In the genomic region with DNA sequence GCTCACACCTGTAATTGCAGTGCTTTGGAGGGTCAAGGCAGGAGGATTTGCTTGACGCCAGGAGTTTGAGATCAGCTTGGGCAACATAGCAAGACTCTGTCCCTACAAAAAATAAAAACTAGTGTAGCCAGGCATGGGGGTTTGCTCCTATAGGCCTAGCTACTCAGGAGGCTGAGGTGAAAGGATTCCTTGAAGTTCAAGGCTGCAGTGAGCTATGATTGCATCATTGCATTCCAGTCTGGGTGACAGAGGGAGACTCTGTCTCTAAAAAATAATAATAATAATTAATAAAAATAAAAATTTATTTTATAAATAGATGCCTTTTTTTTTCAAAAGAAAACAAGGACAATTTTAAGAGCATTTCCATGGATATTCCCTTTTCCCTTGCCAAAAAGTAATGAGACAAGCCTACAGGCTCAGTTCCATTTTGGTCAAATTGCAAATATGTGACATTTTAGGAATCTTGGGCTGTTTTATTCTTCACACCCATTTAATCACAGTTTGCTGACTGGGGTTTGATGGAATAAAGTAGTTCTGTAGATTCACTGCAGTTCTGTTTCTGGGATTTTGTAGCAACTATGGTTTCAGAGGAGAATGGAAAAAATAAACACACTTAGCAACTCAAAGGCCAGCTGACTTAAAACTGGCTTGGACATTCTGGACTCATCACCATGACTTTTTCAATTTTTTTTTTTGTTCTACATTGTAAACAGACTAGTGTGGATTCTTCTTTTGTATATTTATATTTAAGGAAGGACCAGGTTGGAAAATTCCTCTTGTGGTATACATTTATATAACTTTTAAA, we compare ENCODE assay signal across 29 cellular contexts. TPM values are rescaled to one million over a fixed set of nuclear protein-coding genes. Genes with fewer than 3 reads are reported as not detected.
DNase-seq lines count a peak whose midpoint lies in the region; ATAC-seq and TF ChIP-seq lines count a peak whose summit lies in the region.
"Had no signal": no experiment of that assay in that cellular context is flagged by ENCODE, and none has a peak within 500 bp of the region (broad histone marks: within the 10 kb centered on the region; RNA-seq: fewer than 3 reads in every experiment).

No MANE protein-coding gene starts in this region.

- no CpG with 5 or more reads among the region's 1 CpG for WGBS in mesendoderm (ENCODE audit: extremely low coverage, insufficient coverage, low lambda C conversion rate)

- no peak overlapping the region for H3K4me2 ChIP-seq in mesendoderm (ENCODE audit: low read length)
- H3K4me2 ChIP-seq in PC-9: no peak overlapping the region

- no peak overlapping the region for H3K4me3 ChIP-seq in AG10803 (ENCODE audit: low read length)
- no peak overlapping the region for H3K4me3 ChIP-seq in SJSA1
- H3K4me3 ChIP-seq in fibroblast of the aortic adventitia (ENCODE audit: low read depth, low read length): no peak overlapping the region
- H3K4me3 ChIP-seq in mesendoderm (ENCODE audit: low read length): no peak overlapping the region
- no peak overlapping the region for H3K4me3 ChIP-seq in naive thymus-derived CD4-positive, alpha-beta T cell (ENCODE audit: low read length)
- no peak overlapping the region for H3K4me3 ChIP-seq in PC-9
- H3K4me3 ChIP-seq: SJCRH30 had no signal

- H2BK5ac ChIP-seq in mesendoderm (ENCODE audit: low read length): no peak overlapping the region

- no peaks in the 10 kb centered on the region for H3K27me3 ChIP-seq in SJSA1 (replicated peaks)
- H3K27me3 ChIP-seq in mesendoderm (ENCODE audit: insufficient read depth, low read length, poor library complexity): no peaks in the 10 kb centered on the region
- no peaks in the 10 kb centered on the region for H3K27me3 ChIP-seq in naive thymus-derived CD4-positive, alpha-beta T cell (ENCODE audit: control insufficient read depth in 2 of 2, insufficient read depth in 2 of 2, low read length in 2 of 2)
- H3K27me3 ChIP-seq in PC-9 (ENCODE audit: insufficient read depth, low read depth): no peaks in the 10 kb centered on the region
- H3K27me3 ChIP-seq: SJCRH30 had no signal

- no peaks in the 10 kb centered on the region for H3K9me3 ChIP-seq in SJSA1 (replicated peaks)
- no peaks in the 10 kb centered on the region for H3K9me3 ChIP-seq in naive thymus-derived CD4-positive, alpha-beta T cell (ENCODE audit: control insufficient read depth in 2 of 3, low read length in 3 of 3)
- H3K9me3 ChIP-seq in PC-9 (ENCODE audit: insufficient read depth, low read depth): no peaks in the 10 kb centered on the region
- H3K9me3 ChIP-seq: SJCRH30 had no signal

- H3K9me3 Mint-ChIP-seq in naive thymus-derived CD4-positive, alpha-beta T cell: peaks cover 0 to 7% (median 0%) of the 10 kb centered on the region in 11 donors
- H3K9me3 Mint-ChIP-seq: CD8-positive, alpha-beta T cell had no signal

- CTCF ChIA-PET in naive thymus-derived CD4-positive, alpha-beta T cell (lab: Charles Lee): interaction anchor here (0.7 kb wide), 2 partner anchors 89 to 171 kb away, joined by 3 to 4 read pairs; no protein-coding TSS in a partner anchor
- CTCF ChIA-PET in PC-9 (lab: Charles Lee): no interaction called here

- no peaks in the 10 kb centered on the region for H3K79me1 ChIP-seq in mesendoderm (ENCODE audit: low read length)

- BruUV-seq in PC-9 (replicated peaks; lab: Mats Ljungman, UMichigan): no TSS peak

- H2AFZ ChIP-seq in PC-9: no peak overlapping the region

- no peak overlapping the region for H3K56ac ChIP-seq in mesendoderm (ENCODE audit: low read length)

- no peak overlapping the region for H4K5ac ChIP-seq in mesendoderm (ENCODE audit: low read length)

- no peaks in the 10 kb centered on the region for H3K9me2 ChIP-seq in PC-9 (ENCODE audit: insufficient read depth)

- peaks cover 2 to 19% (median 15%) of the 10 kb centered on the region in 7 donors for H3K4me1 Mint-ChIP-seq in naive thymus-derived CD4-positive, alpha-beta T cell

- peaks cover 0 to 2% (median 0%) of the 10 kb centered on the region in 5 donors for H3K27me3 Mint-ChIP-seq in naive thymus-derived CD4-positive, alpha-beta T cell

- no peak overlapping the region for H3K9ac ChIP-seq in mesendoderm (ENCODE audit: low read length)

- H3K27ac ChIP-seq in SJSA1 (0 out of 2 replicates have a peak overlapping the region, but pooled peaks have one; percentile 17), mesendoderm (ENCODE audit: low read depth, low read length) (no peak overlapping the region), PC-9 (no peak overlapping the region)
- H3K27ac ChIP-seq in naive thymus-derived CD4-positive, alpha-beta T cell (ENCODE audit: low read depth, low read length): no peak overlapping the region
- H3K27ac ChIP-seq: C4-2B, SJCRH30 had no signal

- 0 out of 2 replicates have a peak, but pooled peaks cover 2% of the 10 kb centered on the region for H3K4me1 ChIP-seq in SJSA1 (replicated peaks)
- H3K4me1 ChIP-seq in mesendoderm (ENCODE audit: control insufficient read depth, low read depth, low read length): no peaks in the 10 kb centered on the region
- no peaks in the 10 kb centered on the region for H3K4me1 ChIP-seq in naive thymus-derived CD4-positive, alpha-beta T cell (ENCODE audit: control insufficient read depth in 2 of 2, insufficient read depth in 2 of 2, low read length in 2 of 2)
- H3K4me1 ChIP-seq in PC-9 (replicated peaks; ENCODE audit: insufficient read depth): no peaks in the 10 kb centered on the region
- H3K4me1 ChIP-seq: SJCRH30 had no signal

- no peaks in the 10 kb centered on the region for H3F3A ChIP-seq in PC-9 (ENCODE audit: insufficient read depth, low read depth)

- H3K18ac ChIP-seq in mesendoderm (ENCODE audit: low read length): no peak overlapping the region

- no peak overlapping the region for H3K23ac ChIP-seq in mesendoderm (ENCODE audit: low read length)

- ATAC-seq in HG02678 (IDR thresholded peaks at IDR 0.05; ENCODE audit: unreplicated experiment): no peak
- ATAC-seq in naive thymus-derived CD4-positive, alpha-beta T cell: no peak
- no peak for ATAC-seq in HG02642 (IDR thresholded peaks at IDR 0.05; ENCODE audit: poor library complexity, unreplicated experiment)
- ATAC-seq: CD8-positive, alpha-beta T cell; HepG2; PC-3; Right ventricle myocardium inferior had no signal

- no peaks in the 10 kb centered on the region for H4K20me1 ChIP-seq in PC-9 (ENCODE audit: insufficient read depth)

- intact Hi-C loops in naive thymus-derived CD4-positive, alpha-beta T cell (cut with micrococcal nuclease): no loop called here
- intact Hi-C loops in PC-9 (cut with micrococcal nuclease; ENCODE audit: unreplicated experiment): no loop called here

- H3K79me2 ChIP-seq in mesendoderm (ENCODE audit: control insufficient read depth, insufficient read depth, low read length) (no peaks in the 10 kb centered on the region), PC-9 (ENCODE audit: low read depth) (no peaks in the 10 kb centered on the region)

- TF ChIP-seq CTCF in AG10803 (conservative IDR thresholded peaks at IDR 0.05; ENCODE audit: low read length) (no peak), fibroblast of the aortic adventitia (IDR thresholded peaks at IDR 0.05; ENCODE audit: insufficient read depth, low read length) (no peak), PC-9 (conservative IDR thresholded peaks at IDR 0.05) (no peak)

- H3K4ac ChIP-seq in mesendoderm (ENCODE audit: low read depth, low read length): no peak overlapping the region

- POLR2A ChIA-PET in naive thymus-derived CD4-positive, alpha-beta T cell (lab: Charles Lee): interaction anchor here (0.7 kb wide), 1 partner anchor 22 kb away, joined by 3 read pairs; no protein-coding TSS in a partner anchor
- POLR2A ChIA-PET in PC-9 (lab: Charles Lee; ENCODE audit: unreplicated experiment): no interaction called here

- H3K4me3 Mint-ChIP-seq in naive thymus-derived CD4-positive, alpha-beta T cell: no peak overlapping the region
- H3K4me3 Mint-ChIP-seq: CD8-positive, alpha-beta T cell had no signal

- H3K27ac Mint-ChIP-seq in naive thymus-derived CD4-positive, alpha-beta T cell: no peak overlapping the region
- H3K27ac Mint-ChIP-seq: CD8-positive, alpha-beta T cell had no signal

- no peak overlapping the region for H2BK120ac ChIP-seq in mesendoderm (ENCODE audit: low read depth, low read length)

- no peak overlapping the region for H2AK5ac ChIP-seq in mesendoderm (ENCODE audit: low read length)

- H4K8ac ChIP-seq in mesendoderm (ENCODE audit: low read depth, low read length): no peak overlapping the region

- H3K36me3 ChIP-seq in SJSA1: no peaks in the 10 kb centered on the region
- no peaks in the 10 kb centered on the region for H3K36me3 ChIP-seq in mesendoderm (ENCODE audit: control insufficient read depth, insufficient read depth, low read length)
- H3K36me3 ChIP-seq in naive thymus-derived CD4-positive, alpha-beta T cell (ENCODE audit: control insufficient read depth in 2 of 3, insufficient read depth in 3 of 3, low read length in 3 of 3): no peaks in the 10 kb centered on the region
- H3K36me3 ChIP-seq in PC-9 (ENCODE audit: low read depth): no peaks in the 10 kb centered on the region
- H3K36me3 ChIP-seq: SJCRH30 had no signal

- DNase-seq in AG10803 (ENCODE audit: low read depth): peak; percentile 25
- DNase-seq in SJSA1 (ENCODE audit: low read depth in 1 of 2, low spot score in 2 of 2): peak in 1 of 2 experiments; percentile 32
- DNase-seq in fibroblast of the aortic adventitia (ENCODE audit: low read depth): peak; percentile 59
- DNase-seq in mesendoderm: peak; percentile 9
- no peak for DNase-seq in naive thymus-derived CD4-positive, alpha-beta T cell
- DNase-seq in PC-9: no peak
- DNase-seq: 8988T; CD8-positive, alpha-beta T cell; DMS 273 treated with DMSO at 0.1 percent for 48 hours; DMS79; EL; GDM1; KBM-7; MV-4-11; NCI-H1105; NCI-H1436 treated with DMSO at 0.1 percent for 48 hours; NCI-H1930; NCI-H2107; NCI-H446; NCI-H526; NCI-H82; NK-92 treated with Interleukin-12 subunit alpha and Interleukin-12 subunit beta, amount 100 ng/mL, for 24 hours; PC-3; SJCRH30 had no signal

- no peak overlapping the region for H2BK15ac ChIP-seq in mesendoderm (replicated peaks; ENCODE audit: low read depth)

- H3K36me3 Mint-ChIP-seq in naive thymus-derived CD4-positive, alpha-beta T cell: no peaks in the 10 kb centered on the region
- H3K36me3 Mint-ChIP-seq: CD8-positive, alpha-beta T cell had no signal

RNA-seq across cellular contexts. Expression of gene ARHGAP21, which starts 48.5 kb away (rescaled TPM):
- total RNA-seq in SJSA1 (2014; rRNA removed; shearing (Covaris generic)): 50.2 and 64.2 TPM in 2 replicates
- 113 and 252 TPM in 2 replicates for total RNA-seq in fibroblast of the aortic adventitia (ENCODE audit: low replicate concordance)
- 28.4 TPM for polyA plus RNA-seq in mesendoderm (2013, experiment 1 of 2)
- 27.2 TPM for polyA plus RNA-seq in mesendoderm (2013, experiment 2 of 2)
- 10 to 100 TPM; 27.3 to 40.0 (median 35.2) TPM for total RNA-seq in naive thymus-derived CD4-positive, alpha-beta T cell
- polyA plus RNA-seq in naive thymus-derived CD4-positive, alpha-beta T cell: 10 to 100 TPM in 1 of 2 donors, 1 to 10 TPM in 1; 9.5 to 11.2 TPM
- total RNA-seq in PC-9 (2021): 93.1 and 115 TPM in 2 replicates

Comparison
In these comparisons a context has a peak if more than half of its experiments do, and no peak if none do; other contexts are left out.
1. DNase-seq: peak in AG10803 (single experiment), fibroblast of the aortic adventitia (single experiment) and mesendoderm (single experiment); none in naive thymus-derived CD4-positive, alpha-beta T cell (0 of 9) and PC-9 (0 of 2).